ENCODE assay signal across 7 cellular contexts in the genomic region with DNA sequence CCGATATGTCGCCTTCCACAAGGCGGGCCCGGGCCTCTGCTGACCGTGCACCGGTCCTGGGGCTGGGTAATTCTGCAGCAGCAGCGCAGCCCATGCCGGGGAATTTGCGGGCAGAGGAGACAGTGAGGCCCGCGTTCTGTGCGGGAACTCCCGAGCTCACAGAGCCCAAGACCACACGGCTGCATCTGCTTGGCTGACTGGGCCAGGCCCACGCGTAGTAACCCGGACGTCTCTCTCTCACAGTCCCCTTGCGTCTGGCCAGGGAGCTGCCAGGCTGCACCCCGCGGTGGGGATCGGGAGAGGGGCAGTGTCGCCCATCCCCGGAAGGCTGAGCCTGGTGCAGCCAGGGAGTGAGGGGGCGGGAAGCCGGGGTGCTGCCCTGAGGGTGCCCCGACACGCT. TPM values are rescaled to one million over a fixed set of nuclear protein-coding genes. Genes with fewer than 3 reads are reported as not detected.
A peak's percentile ranks its signal among the peaks of the same experiment; 100 is the strongest.
DNase-seq lines count a peak whose midpoint lies in the region; ATAC-seq, FAIRE-seq and TF ChIP-seq lines count a peak whose summit lies in the region.
"Not testable (repeated sequence)": the region's sequence is repeated elsewhere in the genome, so short reads cannot be mapped to it uniquely, and the experiment has no call there.

No MANE protein-coding gene starts in this region.

- BruUV-seq in GM12878 (replicated peaks; lab: Mats Ljungman, UMichigan), result not testable (repeated sequence)

- H3K9me3 Mint-ChIP-seq in activated CD8-positive, alpha-beta T cell treated with anti-CD3 and anti-CD28 coated beads for 36 hours, result not testable (repeated sequence)

- H3K9ac ChIP-seq in GM12878 (ENCODE audit: control insufficient read depth, insufficient read depth, low read length), result not testable (repeated sequence)

- not testable (repeated sequence) for H3K27me3 Mint-ChIP-seq in activated CD8-positive, alpha-beta T cell treated with anti-CD3 and anti-CD28 coated beads for 36 hours

- H3K4me1 Mint-ChIP-seq in activated CD8-positive, alpha-beta T cell treated with anti-CD3 and anti-CD28 coated beads for 36 hours (ENCODE audit: low read depth), result not testable (repeated sequence)

- in situ Hi-C loops in GM12878 (cut with MboI), result not testable (repeated sequence)

- intact Hi-C loops in activated CD8-positive, alpha-beta T cell treated with anti-CD3 and anti-CD28 coated beads for 36 hours (cut with micrococcal nuclease); GM12878 (cut with micrococcal nuclease; ENCODE audit: unreplicated experiment); lower lobe of right lung (cut with DNase I); sciatic nerve (cut with DNase I): not testable (repeated sequence)

- H3K4me1 ChIP-seq in GM12878 (ENCODE audit: control insufficient read depth, insufficient read depth, low read length); lower lobe of right lung: not testable (repeated sequence)

- not testable (repeated sequence) for H3K27me3 ChIP-seq in GM12878 (replicated peaks in 1 of 2; ENCODE audit: control insufficient read depth in 2 of 2, insufficient read depth in 2 of 2, low read length in 1 of 2); lower lobe of right lung (ENCODE audit: low read depth)

- H3K4me2 ChIP-seq in GM12878 (ENCODE audit: control insufficient read depth, insufficient read depth), result not testable (repeated sequence)

- POLR2A ChIA-PET in activated CD8-positive, alpha-beta T cell treated with anti-CD3 and anti-CD28 coated beads for 36 hours (lab: Charles Lee); GM12878 (lab: Charles Lee): not testable (repeated sequence)

- CTCF ChIA-PET in activated CD8-positive, alpha-beta T cell treated with anti-CD3 and anti-CD28 coated beads for 36 hours (lab: Charles Lee); GM12878 (lab: Yijun Ruan, JAX): not testable (repeated sequence)

- ATAC-seq in GM18498 (IDR thresholded peaks at IDR 0.05; ENCODE audit: unreplicated experiment), result peak; percentile 25
- ATAC-seq in GM21786 (IDR thresholded peaks at IDR 0.05; ENCODE audit: unreplicated experiment), result peak; percentile 27
- peak; percentile 22 for ATAC-seq in HG03460 (IDR thresholded peaks at IDR 0.05; ENCODE audit: unreplicated experiment)
- ATAC-seq in activated CD8-positive, alpha-beta T cell treated with anti-CD3 and anti-CD28 coated beads for 36 hours, result peak; percentile 70
- ATAC-seq in GM12878, result peak; percentile 79
- ATAC-seq in lower lobe of right lung, result peak; percentile 12 to 40
- ATAC-seq in sciatic nerve, result peak; percentile 21

- H2AFZ ChIP-seq in GM12878 (ENCODE audit: control insufficient read depth, low read depth, low read length), result not testable (repeated sequence)

- not testable (repeated sequence) for H3K79me2 ChIP-seq in GM12878 (ENCODE audit: control insufficient read depth, insufficient read depth, low read length)

- peak; percentile 7 for FAIRE-seq in GM12878 (lab: Jason Lieb, UNC)

- H3K4me3 Mint-ChIP-seq in activated CD8-positive, alpha-beta T cell treated with anti-CD3 and anti-CD28 coated beads for 36 hours, result not testable (repeated sequence)

- DNase-seq in activated CD8-positive, alpha-beta T cell treated with anti-CD3 and anti-CD28 coated beads for 36 hours; GM12878 (ENCODE audit: low read depth, low spot score); lower lobe of right lung; sciatic nerve (ENCODE audit: low spot score): not testable (repeated sequence)

- not testable (repeated sequence) for TF ChIP-seq EP300 in GM12878 (IDR thresholded peaks at IDR 0.05; ENCODE audit: borderline replicate concordance in 1 of 2, control insufficient read depth in 1 of 2, low read depth in 2 of 2, low read length in 2 of 2)

- not testable (repeated sequence) for H3K4me3 ChIP-seq in GM12878, lower lobe of right lung

- not testable (repeated sequence) for H3K36me3 Mint-ChIP-seq in activated CD8-positive, alpha-beta T cell treated with anti-CD3 and anti-CD28 coated beads for 36 hours (ENCODE audit: low read depth)

- WGBS in GM12878 (ENCODE audit: insufficient coverage, insufficient replicate concordance, low lambda C conversion rate, missing lambda C conversion rate), result no CpG with 5 or more reads among the region's 28 CpGs

- SMC1A ChIA-PET in GM12878 (lab: Charles Lee; ENCODE audit: uncharacterized antibody, unreplicated experiment), result not testable (repeated sequence)

- TF ChIP-seq RAD21 in GM12878 (IDR thresholded peaks at IDR 0.05; ENCODE audit: insufficient read depth, low read depth, low read length), result not testable (repeated sequence)

- not testable (repeated sequence) for H3K27ac Mint-ChIP-seq in activated CD8-positive, alpha-beta T cell treated with anti-CD3 and anti-CD28 coated beads for 36 hours

- H3K36me3 ChIP-seq in GM12878 (ENCODE audit: control insufficient read depth in 2 of 2, insufficient read depth in 2 of 2, low read length in 1 of 2); lower lobe of right lung: not testable (repeated sequence)

- H3K9me3 ChIP-seq in GM12878 (replicated peaks; ENCODE audit: control insufficient read depth, insufficient read depth, low read length); lower lobe of right lung: not testable (repeated sequence)

- H3K27ac ChIP-seq in GM12878 (ENCODE audit: control insufficient read depth, insufficient read depth); lower lobe of right lung: not testable (repeated sequence)

- not testable (repeated sequence) for H4K20me1 ChIP-seq in GM12878 (ENCODE audit: control insufficient read depth, insufficient read depth)

- RAD21 ChIA-PET in GM12878 (lab: Charles Lee; ENCODE audit: unreplicated experiment), result not testable (repeated sequence)

- TF ChIP-seq POLR2A in GM12878 (IDR thresholded peaks at IDR 0.05; ENCODE audit: low read depth, low read length), result not testable (repeated sequence)

- not testable (repeated sequence) for TF ChIP-seq CTCF in activated CD8-positive, alpha-beta T cell treated with anti-CD3 and anti-CD28 coated beads for 36 hours (IDR thresholded peaks at IDR 0.05); GM12878 (IDR thresholded peaks at IDR 0.05 in 2 of 3, conservative IDR thresholded peaks at IDR 0.05 in 1 of 3; ENCODE audit: control insufficient read depth in 2 of 3, extremely low read depth in 1 of 3, insufficient read depth in 1 of 3, low read depth in 3 of 3, low read length in 3 of 3); lower lobe of right lung (IDR thresholded peaks at IDR 0.05)

RNA-seq across cellular contexts. Expression of a gene that starts 27.8 kb away (rescaled TPM):
- total RNA-seq in activated CD8-positive, alpha-beta T cell treated with anti-CD3 and anti-CD28 coated beads for 36 hours, result 10 to 100 TPM; 23.8 to 27.3 TPM
- total RNA-seq in GM12878 (2013; cell fraction: nucleolus; rRNA removed), result 10.5 and 12.9 TPM in 2 replicates
- total RNA-seq in GM12878 (2014; rRNA removed) (0.16 and 0.40 TPM in 2 replicates), GM12878 (2014; rRNA removed; fragmentation: Illumina TruSeq; extraction: Trizol) (0.83 and 1.5 TPM in 2 replicates), GM12878 (2021) (7.0 and 7.3 TPM in 2 replicates), lower lobe of right lung (30.1 TPM), sciatic nerve (59.9 TPM)
- polyA plus RNA-seq in GM12878 (2011; ENCODE audit: low read depth), result 0.75 TPM
- polyA plus RNA-seq in GM12878 (2011; rRNA removed) (3.1 and 3.6 TPM in 2 replicates), GM12878 (2014; fragmentation: Illumina TruSeq; extraction: Trizol) (5.5 and 8.3 TPM in 2 replicates), GM12878 (2014; fragmentation: Nextera tagmentation; extraction: Ambion mirVana) (under 1 TPM; 0.03 to 0.05 TPM), GM12878 (2014; rRNA removed) (0.96 and 2.8 TPM in 2 replicates), GM12878 (2016; fragmentation: Nextera tagmentation; extraction: Ambion mirVana) (not detected)
- polyA plus RNA-seq in GM12878 (2011; cell fraction: cytosol; rRNA removed), result 0.33 and 1.8 TPM in 2 replicates
- 1.8 and 2.6 TPM in 2 replicates for polyA plus RNA-seq in GM12878 (2011; cell fraction: nucleus; rRNA removed)
- polyA plus RNA-seq in GM12878 (2012), result 0.56 and 1.9 TPM in 2 replicates
- polyA minus RNA-seq in GM12878 (2011; rRNA and poly(A)+ RNA removed), result 1.5 and 2.9 TPM in 2 replicates
- 5.5 and 7.7 TPM in 2 replicates for polyA minus RNA-seq in GM12878 (2011; cell fraction: cytosol; rRNA and poly(A)+ RNA removed)
- 1.8 and 6.9 TPM in 2 replicates for polyA minus RNA-seq in GM12878 (2011; cell fraction: nucleus; rRNA and poly(A)+ RNA removed)

Comparison
In these comparisons a context has a peak if more than half of its experiments do, and no peak if none do; other contexts are left out.
1. ATAC-seq: peak in every context shown above with its lines; median percentile 79 in GM12878; 70 in activated CD8-positive, alpha-beta T cell treated with anti-CD3 and anti-CD28 coated beads for 36 hours; 27 in GM21786; 26 in lower lobe of right lung; 25 in GM18498; 22 in HG03460; 21 in sciatic nerve.